Comparison of ENCODE assay signal across 9 cellular contexts in genomic region chr1:150567341-150567716, GRCh38. TPM values are rescaled to one million over a fixed set of nuclear protein-coding genes. Genes with fewer than 3 reads are reported as not detected.
A peak's percentile ranks its signal among the peaks of the same experiment; 100 is the strongest.
DNase-seq lines count a peak whose midpoint lies in the region; ATAC-seq, FAIRE-seq and TF ChIP-seq lines count a peak whose summit lies in the region.
"Had no signal": no experiment of that assay in that cellular context is flagged by ENCODE, and none has a peak within 500 bp of the region (broad histone marks: within the 10 kb centered on the region; RNA-seq: fewer than 3 reads in every experiment).

No MANE protein-coding gene starts in this region.

- no peak for TF ChIP-seq POLR2A in H54 (IDR thresholded peaks at IDR 0.05; ENCODE audit: low read depth, low read length)

- H3K27me3 Mint-ChIP-seq in activated naive CD8-positive, alpha-beta T cell treated with anti-CD3 and anti-CD28 coated beads, Interleukin-2, amount 50 U/mL, for 24 hours = no peaks in the 10 kb centered on the region
- peaks cover 12 to 27% (median 19%) of the 10 kb centered on the region in 3 donors for H3K27me3 Mint-ChIP-seq in immature natural killer cell (ENCODE audit: low read depth in 3 of 3)

- peak overlapping the region; percentile 97 for H3K27ac Mint-ChIP-seq in activated naive CD8-positive, alpha-beta T cell treated with anti-CD3 and anti-CD28 coated beads, Interleukin-2, amount 50 U/mL, for 24 hours
- peak overlapping the region; percentile 93 to 98 (median 98) for H3K27ac Mint-ChIP-seq in immature natural killer cell

- peak overlapping the region; percentile 9 for H3K4me3 ChIP-seq in NT2/D1 (ENCODE audit: insufficient read length, low read depth)

- H3K9me3 ChIP-seq in NT2/D1 (ENCODE audit: insufficient read depth, low read length) = no peaks in the 10 kb centered on the region

- DNase-seq in activated T-cell treated with anti-CD3 and anti-CD28 coated beads for 48 hours (ENCODE audit: low read depth) (peak; percentile 41), activated T-cell treated with anti-CD3 and anti-CD28 coated beads for 4 hours (no peak), NT2/D1 (ENCODE audit: low read depth, low spot score) (no peak), immature natural killer cell (peak; percentile 71 to 78 (median 75)), H54 (ENCODE audit: insufficient read length, low spot score) (no peak), NCI-H2081 (lab: John Stamatoyannopoulos, UW) (no peak)
- peak; percentile 57 for DNase-seq in activated naive CD8-positive, alpha-beta T cell treated with anti-CD3 and anti-CD28 coated beads, Interleukin-2, amount 50 U/mL, for 24 hours
- DNase-seq in stimulated activated CD8-positive, alpha-beta memory T cell treated with anti-CD3 and anti-CD28 coated beads, Interleukin-4, amount 100 ng/mL, for 48 hours = peak; percentile 71

- no peaks in the 10 kb centered on the region for H3K9me3 Mint-ChIP-seq in activated naive CD8-positive, alpha-beta T cell treated with anti-CD3 and anti-CD28 coated beads, Interleukin-2, amount 50 U/mL, for 24 hours
- no peaks in the 10 kb centered on the region for H3K9me3 Mint-ChIP-seq in immature natural killer cell

- H3K36me3 ChIP-seq in NT2/D1 (ENCODE audit: insufficient read depth, insufficient read length, low read length) = peaks cover 19% of the 10 kb centered on the region

- peak overlapping the region; percentile 63 for H3K9ac ChIP-seq in NT2/D1 (ENCODE audit: insufficient read length, low read depth)

- ATAC-seq in activated naive CD8-positive, alpha-beta T cell treated with anti-CD3 and anti-CD28 coated beads, Interleukin-2, amount 50 U/mL, for 24 hours = peak; percentile 38

- no peaks in the 10 kb centered on the region for H3K27me3 ChIP-seq in NT2/D1 (ENCODE audit: insufficient read depth, insufficient read length)

- peaks cover 30% of the 10 kb centered on the region for H3K36me3 Mint-ChIP-seq in activated naive CD8-positive, alpha-beta T cell treated with anti-CD3 and anti-CD28 coated beads, Interleukin-2, amount 50 U/mL, for 24 hours (ENCODE audit: low read depth)
- H3K36me3 Mint-ChIP-seq in immature natural killer cell = peaks cover under 1 to 7% (median 5%) of the 10 kb centered on the region in 3 donors

- H3K4me1 ChIP-seq in NT2/D1 (ENCODE audit: insufficient read depth, insufficient read length) = peaks cover 24% of the 10 kb centered on the region

- H3K4me1 Mint-ChIP-seq in activated naive CD8-positive, alpha-beta T cell treated with anti-CD3 and anti-CD28 coated beads, Interleukin-2, amount 50 U/mL, for 24 hours = peaks cover 97% of the 10 kb centered on the region
- peaks cover 90 to 91% of the 10 kb centered on the region in 2 donors for H3K4me1 Mint-ChIP-seq in immature natural killer cell

- no peak for FAIRE-seq in H54 (lab: Jason Lieb, UNC)
- FAIRE-seq: bronchial epithelial cell had no signal

- H3K4me3 Mint-ChIP-seq in activated naive CD8-positive, alpha-beta T cell treated with anti-CD3 and anti-CD28 coated beads, Interleukin-2, amount 50 U/mL, for 24 hours = peak overlapping the region; percentile 76
- H3K4me3 Mint-ChIP-seq in immature natural killer cell = peak overlapping the region; percentile 82 to 87 (median 84)

RNA-seq across cellular contexts. Expression of gene MCL1, which starts 12.1 kb away (rescaled TPM):
- 100 to 1,000 TPM in 1 of 3 donors, 10 to 100 TPM in 2; 44.2 to 113 (median 73.0) TPM for polyA plus RNA-seq in immature natural killer cell

RNA-seq across cellular contexts. Expression of gene ADAMTSL4, which starts 18.1 kb away (rescaled TPM):
- polyA plus RNA-seq in immature natural killer cell = not detected

RNA-seq across cellular contexts. Expression of gene FALEC, which starts 51.8 kb away (rescaled TPM):
- polyA plus RNA-seq in immature natural killer cell = not detected

RNA-seq across cellular contexts. Expression of gene ECM1, which starts 59.4 kb away (rescaled TPM):
- not detected for polyA plus RNA-seq in immature natural killer cell

Comparison
In these comparisons a context has a peak if more than half of its experiments do, and no peak if none do; other contexts are left out.
1. DNase-seq: peak in activated T-cell treated with anti-CD3 and anti-CD28 coated beads for 48 hours (single experiment), activated naive CD8-positive, alpha-beta T cell treated with anti-CD3 and anti-CD28 coated beads, Interleukin-2, amount 50 U/mL, for 24 hours (single experiment), immature natural killer cell (3 of 3) and stimulated activated CD8-positive, alpha-beta memory T cell treated with anti-CD3 and anti-CD28 coated beads, Interleukin-4, amount 100 ng/mL, for 48 hours (single experiment); none in activated T-cell treated with anti-CD3 and anti-CD28 coated beads for 4 hours (single experiment), NT2/D1 (single experiment), H54 (single experiment) and NCI-H2081 (0 of 2).